In the genomic region with DNA sequence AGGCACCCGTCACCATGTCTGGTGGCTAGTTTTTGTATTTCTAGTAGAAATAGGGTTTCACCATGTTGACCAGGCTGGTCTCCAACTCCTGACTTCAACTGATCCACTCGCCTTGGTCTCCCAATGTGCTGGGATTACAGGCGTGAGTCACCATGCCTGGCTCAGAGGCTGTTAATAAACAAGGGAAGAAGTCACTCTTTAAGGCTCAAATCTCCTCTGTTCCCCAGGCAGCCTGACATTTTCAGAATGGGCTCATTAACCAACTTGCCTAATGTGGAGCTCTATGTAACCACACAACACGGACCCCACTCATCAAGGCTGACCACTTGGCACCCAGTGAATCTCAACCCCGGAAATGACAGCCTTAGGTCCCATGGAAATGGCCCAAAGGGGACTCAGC, we compare ENCODE assay signal across 18 cellular contexts. TPM values are rescaled to one million over a fixed set of nuclear protein-coding genes. Genes with fewer than 3 reads are reported as not detected.
DNase-seq lines count a peak whose midpoint lies in the region; ATAC-seq and TF ChIP-seq lines count a peak whose summit lies in the region.
"Had no signal": no experiment of that assay in that cellular context is flagged by ENCODE, and none has a peak within 500 bp of the region (broad histone marks: within the 10 kb centered on the region; RNA-seq: fewer than 3 reads in every experiment).

No MANE protein-coding gene starts in this region.

- CTCF ChIA-PET in activated naive CD4-positive, alpha-beta T cell treated with anti-CD3 and anti-CD28 coated beads, Interleukin-2, amount 10 ng/mL, durations not matched to agents 7 days and 5 days (lab: Charles Lee): interaction anchor here (1.3 to 2.4 kb wide), 3 partner anchors 9 to 44 kb away, joined by 3 to 6 read pairs (median 5); no protein-coding TSS in a partner anchor

- H3K9me3 Mint-ChIP-seq in activated naive CD4-positive, alpha-beta T cell treated with anti-CD3 and anti-CD28 coated beads, Interleukin-2, amount 10 ng/mL, durations not matched to agents 7 days and 5 days: no peaks in the 10 kb centered on the region
- H3K9me3 Mint-ChIP-seq: GM23338; neural progenitor cell; stimulated activated memory B cell treated with anti-CD40 and anti-IgM and Interleukin-4, amounts not matched to agents 10 μg/mL and 1 μg/mL and 100 μg/mL, for 72 hours had no signal

- peaks cover 21% of the 10 kb centered on the region for H3K36me3 Mint-ChIP-seq in activated naive CD4-positive, alpha-beta T cell treated with anti-CD3 and anti-CD28 coated beads, Interleukin-2, amount 10 ng/mL, durations not matched to agents 7 days and 5 days
- H3K36me3 Mint-ChIP-seq: neural progenitor cell had no signal

- ATAC-seq in GM19328 (IDR thresholded peaks at IDR 0.05; ENCODE audit: unreplicated experiment): no peak
- ATAC-seq: GM23338; Panc1; stimulated activated memory B cell treated with anti-CD40 and anti-IgM and Interleukin-4, amounts not matched to agents 10 μg/mL and 1 μg/mL and 100 μg/mL, for 72 hours had no signal

- H3K4me1 Mint-ChIP-seq in activated naive CD4-positive, alpha-beta T cell treated with anti-CD3 and anti-CD28 coated beads, Interleukin-2, amount 10 ng/mL, durations not matched to agents 7 days and 5 days: peaks cover 9% of the 10 kb centered on the region
- H3K4me1 Mint-ChIP-seq: stimulated activated memory B cell treated with anti-CD40 and anti-IgM and Interleukin-4, amounts not matched to agents 10 μg/mL and 1 μg/mL and 100 μg/mL, for 72 hours had no signal

- intact Hi-C loops in posterior vena cava (cut with DNase I): no loop called here

- H3K27me3 Mint-ChIP-seq in activated naive CD4-positive, alpha-beta T cell treated with anti-CD3 and anti-CD28 coated beads, Interleukin-2, amount 10 ng/mL, durations not matched to agents 7 days and 5 days: no peaks in the 10 kb centered on the region
- H3K27me3 Mint-ChIP-seq: stimulated activated memory B cell treated with anti-CD40 and anti-IgM and Interleukin-4, amounts not matched to agents 10 μg/mL and 1 μg/mL and 100 μg/mL, for 72 hours had no signal

- no peak for TF ChIP-seq CTCF in fibroblast of the aortic adventitia (IDR thresholded peaks at IDR 0.05; ENCODE audit: insufficient read depth, low read length)

- DNase-seq in AG08395 (ENCODE audit: low spot score): peak; percentile 50
- peak; percentile 48 for DNase-seq in LHCN-M2 (ENCODE audit: low read depth)
- DNase-seq in fibroblast of the aortic adventitia (ENCODE audit: low read depth): peak; percentile 66
- peak; percentile 86 for DNase-seq in posterior vena cava (ENCODE audit: low spot score)
- no peak for DNase-seq in NOMO-1 (lab: John Stamatoyannopoulos, UW; ENCODE audit: unreplicated experiment in 2 of 2)
- no peak for DNase-seq in activated naive CD4-positive, alpha-beta T cell treated with anti-CD3 and anti-CD28 coated beads, Interleukin-2, amount 10 ng/mL, durations not matched to agents 7 days and 5 days
- DNase-seq in NCI-H226: no peak
- DNase-seq: activated CD4-positive, CD25-positive, alpha-beta regulatory T cell treated with anti-CD3 and anti-CD28 coated beads, Interleukin-2, amount 50 U/mL, for 72 hours; activated T-cell treated with anti-CD3 and anti-CD28 coated beads for 4 hours; KBM-7; NCI-H146; NCI-H524 had no signal

- no peak overlapping the region for H3K27ac Mint-ChIP-seq in activated naive CD4-positive, alpha-beta T cell treated with anti-CD3 and anti-CD28 coated beads, Interleukin-2, amount 10 ng/mL, durations not matched to agents 7 days and 5 days
- H3K27ac Mint-ChIP-seq: GM23338; neural progenitor cell; stimulated activated memory B cell treated with anti-CD40 and anti-IgM and Interleukin-4, amounts not matched to agents 10 μg/mL and 1 μg/mL and 100 μg/mL, for 72 hours had no signal

- H3K4me3 ChIP-seq in fibroblast of the aortic adventitia (ENCODE audit: low read depth, low read length): no peak overlapping the region
- H3K4me3 ChIP-seq: GM23338, neural progenitor cell, vagina had no signal

- no peak overlapping the region for H3K4me3 Mint-ChIP-seq in activated naive CD4-positive, alpha-beta T cell treated with anti-CD3 and anti-CD28 coated beads, Interleukin-2, amount 10 ng/mL, durations not matched to agents 7 days and 5 days
- H3K4me3 Mint-ChIP-seq: GM23338; neural progenitor cell; stimulated activated memory B cell treated with anti-CD40 and anti-IgM and Interleukin-4, amounts not matched to agents 10 μg/mL and 1 μg/mL and 100 μg/mL, for 72 hours had no signal

RNA-seq across cellular contexts. Expression of gene APOL3, which starts 24.1 kb away (rescaled TPM):
- total RNA-seq in LHCN-M2 (2014; rRNA removed) (1.5 and 3.2 TPM in 2 replicates), fibroblast of the aortic adventitia (ENCODE audit: low replicate concordance) (17.4 and 25.8 TPM in 2 replicates), posterior vena cava (10 to 100 TPM; 54.5 to 69.2 TPM)
- polyA plus RNA-seq in LHCN-M2 (2012): 2.3 TPM
- total RNA-seq: GM23338 had no signal
- polyA plus RNA-seq: GM23338 had no signal

Comparison
In these comparisons a context has a peak if more than half of its experiments do, and no peak if none do; other contexts are left out.
1. DNase-seq: peak in AG08395 (single experiment), LHCN-M2 (single experiment), fibroblast of the aortic adventitia (single experiment) and posterior vena cava (single experiment); none in NOMO-1 (0 of 2), activated naive CD4-positive, alpha-beta T cell treated with anti-CD3 and anti-CD28 coated beads, Interleukin-2, amount 10 ng/mL, durations not matched to agents 7 days and 5 days (single experiment) and NCI-H226 (single experiment).